In the genomic region with DNA sequence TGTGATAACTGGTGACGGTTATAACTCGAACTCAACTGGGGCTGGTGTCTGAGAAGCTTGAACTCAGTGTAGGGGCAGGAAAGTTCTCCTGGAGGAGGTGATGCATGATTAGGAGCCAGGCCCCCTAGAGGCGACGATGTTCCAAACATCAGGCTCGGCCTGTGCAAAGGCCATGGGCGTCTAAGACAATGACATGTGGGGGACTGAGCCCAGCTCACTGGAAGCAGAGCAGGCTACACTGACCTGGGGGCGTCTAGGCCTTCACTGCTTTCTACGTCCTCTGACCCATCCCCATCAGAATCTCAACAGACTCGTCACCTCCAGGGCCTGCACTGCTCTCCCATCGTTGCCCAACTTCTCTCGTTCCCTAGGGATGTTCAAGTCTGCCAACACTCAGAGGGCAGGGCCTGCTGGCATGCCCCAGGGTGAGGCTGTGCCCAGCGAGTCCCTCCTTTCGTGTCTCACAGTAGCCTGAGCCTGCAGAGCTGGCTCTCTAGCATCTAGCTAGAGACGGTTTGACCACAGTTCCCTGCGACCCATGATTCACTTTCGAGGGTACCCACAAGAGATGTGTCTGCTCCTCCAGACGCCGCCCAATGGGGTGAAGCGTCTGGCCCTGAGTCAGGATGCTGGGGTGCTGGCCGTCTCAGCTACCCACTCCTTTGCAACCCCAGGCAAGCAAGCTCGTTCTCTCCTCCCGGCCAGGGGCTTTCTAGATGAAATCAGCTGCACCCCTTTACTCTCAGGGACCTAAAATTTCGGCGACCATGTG, we compare ENCODE assay signal across 1 cellular context.
TF ChIP-seq lines count a peak whose summit lies in the region.

No MANE protein-coding gene starts in this region.

TF ChIP-seq in HepG2, 621 proteins besides CTCF, POLR2A, EP300 and RAD21 (continued from another document and continues in another):
- TF ChIP-seq, protein P1, sequence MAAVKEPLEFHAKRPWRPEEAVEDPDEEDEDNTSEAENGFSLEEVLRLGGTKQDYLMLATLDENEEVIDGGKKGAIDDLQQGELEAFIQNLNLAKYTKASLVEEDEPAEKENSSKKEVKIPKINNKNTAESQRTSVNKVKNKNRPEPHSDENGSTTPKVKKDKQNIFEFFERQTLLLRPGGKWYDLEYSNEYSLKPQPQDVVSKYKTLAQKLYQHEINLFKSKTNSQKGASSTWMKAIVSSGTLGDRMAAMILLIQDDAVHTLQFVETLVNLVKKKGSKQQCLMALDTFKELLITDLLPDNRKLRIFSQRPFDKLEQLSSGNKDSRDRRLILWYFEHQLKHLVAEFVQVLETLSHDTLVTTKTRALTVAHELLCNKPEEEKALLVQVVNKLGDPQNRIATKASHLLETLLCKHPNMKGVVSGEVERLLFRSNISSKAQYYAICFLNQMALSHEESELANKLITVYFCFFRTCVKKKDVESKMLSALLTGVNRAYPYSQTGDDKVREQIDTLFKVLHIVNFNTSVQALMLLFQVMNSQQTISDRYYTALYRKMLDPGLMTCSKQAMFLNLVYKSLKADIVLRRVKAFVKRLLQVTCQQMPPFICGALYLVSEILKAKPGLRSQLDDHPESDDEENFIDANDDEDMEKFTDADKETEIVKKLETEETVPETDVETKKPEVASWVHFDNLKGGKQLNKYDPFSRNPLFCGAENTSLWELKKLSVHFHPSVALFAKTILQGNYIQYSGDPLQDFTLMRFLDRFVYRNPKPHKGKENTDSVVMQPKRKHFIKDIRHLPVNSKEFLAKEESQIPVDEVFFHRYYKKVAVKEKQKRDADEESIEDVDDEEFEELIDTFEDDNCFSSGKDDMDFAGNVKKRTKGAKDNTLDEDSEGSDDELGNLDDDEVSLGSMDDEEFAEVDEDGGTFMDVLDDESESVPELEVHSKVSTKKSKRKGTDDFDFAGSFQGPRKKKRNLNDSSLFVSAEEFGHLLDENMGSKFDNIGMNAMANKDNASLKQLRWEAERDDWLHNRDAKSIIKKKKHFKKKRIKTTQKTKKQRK (IDR thresholded peaks at IDR 0.05; ENCODE audit: low read length): no peak
- TF ChIP-seq ZNF138 (CRISPR knock-in tag; IDR thresholded peaks at IDR 0.05; ENCODE audit: low read depth) (0 out of 2 replicates have a peak, but pooled peaks have one; percentile 36), TBP (CRISPR knock-in tag; IDR thresholded peaks at IDR 0.05) (no peak), RXRA (CRISPR knock-in tag; IDR thresholded peaks at IDR 0.05) (no peak), NRL (CRISPR knock-in tag; IDR thresholded peaks at IDR 0.05; ENCODE audit: borderline replicate concordance) (peak; percentile 52; the same call in 1 of the 2 replicates), MIXL1 (CRISPR knock-in tag; IDR thresholded peaks at IDR 0.05) (0 out of 2 replicates have a peak, but pooled peaks have one; percentile 35), STAT5B (CRISPR knock-in tag; IDR thresholded peaks at IDR 0.05) (no peak), ZBTB3 (CRISPR knock-in tag; IDR thresholded peaks at IDR 0.05; ENCODE audit: borderline replicate concordance, low read depth) (no peak), ZNF354B (CRISPR knock-in tag; IDR thresholded peaks at IDR 0.05) (0 out of 2 replicates have a peak, but pooled peaks have one; percentile 78), ZNF337 (CRISPR knock-in tag; IDR thresholded peaks at IDR 0.05; ENCODE audit: borderline replicate concordance, low read depth) (no peak), ZNF124 (CRISPR knock-in tag; IDR thresholded peaks at IDR 0.05) (no peak), ZNF10 (CRISPR knock-in tag; IDR thresholded peaks at IDR 0.05; ENCODE audit: borderline replicate concordance, low read depth) (no peak), HNRNPUL1 (IDR thresholded peaks at IDR 0.05; ENCODE audit: low read depth, low read length) (no peak), MEF2D (CRISPR knock-in tag; IDR thresholded peaks at IDR 0.05) (no peak), STAG1 (CRISPR knock-in tag; IDR thresholded peaks at IDR 0.05) (peak; percentile 70), ZBTB42 (CRISPR knock-in tag; IDR thresholded peaks at IDR 0.05) (no peak), REL (CRISPR knock-in tag; conservative IDR thresholded peaks at IDR 0.05) (no peak), ZNF724P (CRISPR knock-in tag; IDR thresholded peaks at IDR 0.05; ENCODE audit: borderline replicate concordance) (peak; percentile 52; the same call in 1 of the 2 replicates), EHMT2 (IDR thresholded peaks at IDR 0.05; ENCODE audit: borderline replicate concordance, low read depth, low read length) (no peak), TAF15 (IDR thresholded peaks at IDR 0.05; ENCODE audit: low read depth, low read length, poor library complexity, severe bottlenecking) (no peak), ZNF484 (CRISPR knock-in tag; IDR thresholded peaks at IDR 0.05; ENCODE audit: borderline replicate concordance, low read depth) (no peak), BHLHE40 (IDR thresholded peaks at IDR 0.05; ENCODE audit: low read length) (no peak), ONECUT2 (CRISPR knock-in tag; IDR thresholded peaks at IDR 0.05) (no peak), DPF2 (CRISPR knock-in tag; IDR thresholded peaks at IDR 0.05; ENCODE audit: borderline replicate concordance, low read depth) (no peak), IRX3 (CRISPR knock-in tag; IDR thresholded peaks at IDR 0.05; ENCODE audit: borderline replicate concordance, low read depth) (no peak), RFXANK (CRISPR knock-in tag; IDR thresholded peaks at IDR 0.05) (no peak), NCOA1 (CRISPR knock-in tag; IDR thresholded peaks at IDR 0.05) (no peak), ZMYM4 (CRISPR knock-in tag; IDR thresholded peaks at IDR 0.05) (no peak), ELF1 (CRISPR knock-in tag; IDR thresholded peaks at IDR 0.05) (no peak), ZNF180 (CRISPR knock-in tag; IDR thresholded peaks at IDR 0.05; ENCODE audit: borderline replicate concordance, low read depth) (no peak), ZNF614 (CRISPR knock-in tag; IDR thresholded peaks at IDR 0.05; ENCODE audit: borderline replicate concordance) (no peak), KDM6A (CRISPR knock-in tag; IDR thresholded peaks at IDR 0.05; ENCODE audit: low read depth) (no peak), RXRB (CRISPR knock-in tag; IDR thresholded peaks at IDR 0.05; ENCODE audit: borderline replicate concordance) (no peak), TMF1 (CRISPR knock-in tag; IDR thresholded peaks at IDR 0.05; ENCODE audit: low read depth) (no peak), HMGA1 (CRISPR knock-in tag; conservative IDR thresholded peaks at IDR 0.05) (no peak), SP1 (IDR thresholded peaks at IDR 0.05) (no peak), SP1 (CRISPR knock-in tag; IDR thresholded peaks at IDR 0.05) (no peak), CBX5 (CRISPR knock-in tag; IDR thresholded peaks at IDR 0.05; ENCODE audit: borderline replicate concordance) (no peak), ZNF44 (CRISPR knock-in tag; IDR thresholded peaks at IDR 0.05) (no peak), SMYD3 (CRISPR knock-in tag; IDR thresholded peaks at IDR 0.05) (no peak), SP5 (CRISPR knock-in tag; IDR thresholded peaks at IDR 0.05; ENCODE audit: borderline replicate concordance, low read depth) (no peak), ZNF432 (CRISPR knock-in tag; IDR thresholded peaks at IDR 0.05; ENCODE audit: borderline replicate concordance) (no peak), SIX4 (CRISPR knock-in tag; IDR thresholded peaks at IDR 0.05) (no peak), TBX2 (CRISPR knock-in tag; IDR thresholded peaks at IDR 0.05; ENCODE audit: borderline replicate concordance) (no peak; the same call in 1 of the 2 replicates), ZNF326 (CRISPR knock-in tag; IDR thresholded peaks at IDR 0.05; ENCODE audit: borderline replicate concordance) (no peak), ZNF253 (CRISPR knock-in tag; IDR thresholded peaks at IDR 0.05; ENCODE audit: borderline replicate concordance) (no peak), REPIN1 (CRISPR knock-in tag; IDR thresholded peaks at IDR 0.05; ENCODE audit: borderline replicate concordance, low read depth) (peak; percentile 79; the same call in 1 of the 2 replicates)
- TF ChIP-seq, protein P2, sequence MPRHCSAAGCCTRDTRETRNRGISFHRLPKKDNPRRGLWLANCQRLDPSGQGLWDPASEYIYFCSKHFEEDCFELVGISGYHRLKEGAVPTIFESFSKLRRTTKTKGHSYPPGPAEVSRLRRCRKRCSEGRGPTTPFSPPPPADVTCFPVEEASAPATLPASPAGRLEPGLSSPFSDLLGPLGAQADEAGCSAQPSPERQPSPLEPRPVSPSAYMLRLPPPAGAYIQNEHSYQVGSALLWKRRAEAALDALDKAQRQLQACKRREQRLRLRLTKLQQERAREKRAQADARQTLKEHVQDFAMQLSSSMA (CRISPR knock-in tag; IDR thresholded peaks at IDR 0.05): no peak
- TF ChIP-seq, protein P3, sequence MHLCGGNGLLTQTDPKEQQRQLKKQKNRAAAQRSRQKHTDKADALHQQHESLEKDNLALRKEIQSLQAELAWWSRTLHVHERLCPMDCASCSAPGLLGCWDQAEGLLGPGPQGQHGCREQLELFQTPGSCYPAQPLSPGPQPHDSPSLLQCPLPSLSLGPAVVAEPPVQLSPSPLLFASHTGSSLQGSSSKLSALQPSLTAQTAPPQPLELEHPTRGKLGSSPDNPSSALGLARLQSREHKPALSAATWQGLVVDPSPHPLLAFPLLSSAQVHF (CRISPR knock-in tag; IDR thresholded peaks at IDR 0.05): no peak
- TF ChIP-seq, protein P4, sequence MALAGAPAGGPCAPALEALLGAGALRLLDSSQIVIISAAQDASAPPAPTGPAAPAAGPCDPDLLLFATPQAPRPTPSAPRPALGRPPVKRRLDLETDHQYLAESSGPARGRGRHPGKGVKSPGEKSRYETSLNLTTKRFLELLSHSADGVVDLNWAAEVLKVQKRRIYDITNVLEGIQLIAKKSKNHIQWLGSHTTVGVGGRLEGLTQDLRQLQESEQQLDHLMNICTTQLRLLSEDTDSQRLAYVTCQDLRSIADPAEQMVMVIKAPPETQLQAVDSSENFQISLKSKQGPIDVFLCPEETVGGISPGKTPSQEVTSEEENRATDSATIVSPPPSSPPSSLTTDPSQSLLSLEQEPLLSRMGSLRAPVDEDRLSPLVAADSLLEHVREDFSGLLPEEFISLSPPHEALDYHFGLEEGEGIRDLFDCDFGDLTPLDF (CRISPR knock-in tag; IDR thresholded peaks at IDR 0.05): no peak
- TF ChIP-seq, protein P5, sequence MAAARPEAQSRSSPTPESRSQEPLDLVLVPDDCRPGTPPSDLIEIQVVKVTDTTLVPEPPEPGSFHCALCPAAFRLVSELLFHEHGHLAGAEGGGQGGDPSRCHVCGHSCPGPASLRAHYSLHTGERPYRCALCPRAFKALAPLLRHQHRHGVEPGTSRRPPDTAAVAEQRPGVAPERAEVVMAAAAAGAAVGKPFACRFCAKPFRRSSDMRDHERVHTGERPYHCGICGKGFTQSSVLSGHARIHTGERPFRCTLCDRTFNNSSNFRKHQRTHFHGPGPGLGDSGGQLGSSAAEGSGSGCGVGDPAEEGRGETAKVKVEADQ (CRISPR knock-in tag; IDR thresholded peaks at IDR 0.05; ENCODE audit: borderline replicate concordance): no peak
- TF ChIP-seq, protein P6, sequence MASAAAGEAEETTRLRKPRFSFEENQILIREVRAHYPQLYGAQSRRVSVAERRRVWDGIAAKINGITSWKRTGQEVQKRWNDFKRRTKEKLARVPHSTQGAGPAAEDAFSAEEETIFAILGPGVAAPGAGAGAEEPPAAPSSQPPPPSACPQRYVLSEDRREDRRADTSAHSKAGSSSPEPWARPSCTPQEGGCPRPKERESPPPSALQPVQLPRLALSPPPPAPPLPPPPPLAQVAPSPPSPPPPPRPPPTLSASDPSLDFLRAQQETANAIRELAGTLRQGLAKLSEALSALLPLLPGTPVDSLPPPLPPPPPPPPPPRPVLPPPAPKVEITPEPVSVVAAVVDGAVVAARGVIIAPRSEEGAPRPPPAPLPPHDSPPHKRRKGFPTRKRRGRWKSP (CRISPR knock-in tag; IDR thresholded peaks at IDR 0.05): no peak
- TF ChIP-seq, protein P7, sequence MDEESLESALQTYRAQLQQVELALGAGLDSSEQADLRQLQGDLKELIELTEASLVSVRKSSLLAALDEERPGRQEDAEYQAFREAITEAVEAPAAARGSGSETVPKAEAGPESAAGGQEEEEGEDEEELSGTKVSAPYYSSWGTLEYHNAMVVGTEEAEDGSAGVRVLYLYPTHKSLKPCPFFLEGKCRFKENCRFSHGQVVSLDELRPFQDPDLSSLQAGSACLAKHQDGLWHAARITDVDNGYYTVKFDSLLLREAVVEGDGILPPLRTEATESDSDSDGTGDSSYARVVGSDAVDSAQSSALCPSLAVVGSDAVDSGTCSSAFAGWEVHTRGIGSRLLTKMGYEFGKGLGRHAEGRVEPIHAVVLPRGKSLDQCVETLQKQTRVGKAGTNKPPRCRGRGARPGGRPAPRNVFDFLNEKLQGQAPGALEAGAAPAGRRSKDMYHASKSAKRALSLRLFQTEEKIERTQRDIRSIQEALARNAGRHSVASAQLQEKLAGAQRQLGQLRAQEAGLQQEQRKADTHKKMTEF (CRISPR knock-in tag; IDR thresholded peaks at IDR 0.05): no peak
- TF ChIP-seq, protein P8, sequence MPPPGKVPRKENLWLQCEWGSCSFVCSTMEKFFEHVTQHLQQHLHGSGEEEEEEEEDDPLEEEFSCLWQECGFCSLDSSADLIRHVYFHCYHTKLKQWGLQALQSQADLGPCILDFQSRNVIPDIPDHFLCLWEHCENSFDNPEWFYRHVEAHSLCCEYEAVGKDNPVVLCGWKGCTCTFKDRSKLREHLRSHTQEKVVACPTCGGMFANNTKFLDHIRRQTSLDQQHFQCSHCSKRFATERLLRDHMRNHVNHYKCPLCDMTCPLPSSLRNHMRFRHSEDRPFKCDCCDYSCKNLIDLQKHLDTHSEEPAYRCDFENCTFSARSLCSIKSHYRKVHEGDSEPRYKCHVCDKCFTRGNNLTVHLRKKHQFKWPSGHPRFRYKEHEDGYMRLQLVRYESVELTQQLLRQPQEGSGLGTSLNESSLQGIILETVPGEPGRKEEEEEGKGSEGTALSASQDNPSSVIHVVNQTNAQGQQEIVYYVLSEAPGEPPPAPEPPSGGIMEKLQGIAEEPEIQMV (CRISPR knock-in tag; IDR thresholded peaks at IDR 0.05; ENCODE audit: low read depth): 0 out of 2 replicates have a peak, but pooled peaks have one; percentile 8
- TF ChIP-seq, protein P9, sequence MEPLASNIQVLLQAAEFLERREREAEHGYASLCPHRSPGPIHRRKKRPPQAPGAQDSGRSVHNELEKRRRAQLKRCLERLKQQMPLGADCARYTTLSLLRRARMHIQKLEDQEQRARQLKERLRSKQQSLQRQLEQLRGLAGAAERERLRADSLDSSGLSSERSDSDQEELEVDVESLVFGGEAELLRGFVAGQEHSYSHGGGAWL (CRISPR knock-in tag; IDR thresholded peaks at IDR 0.05): no peak
- TF ChIP-seq, protein P10, sequence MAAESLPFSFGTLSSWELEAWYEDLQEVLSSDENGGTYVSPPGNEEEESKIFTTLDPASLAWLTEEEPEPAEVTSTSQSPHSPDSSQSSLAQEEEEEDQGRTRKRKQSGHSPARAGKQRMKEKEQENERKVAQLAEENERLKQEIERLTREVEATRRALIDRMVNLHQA (CRISPR knock-in tag; IDR thresholded peaks at IDR 0.05): no peak
- TF ChIP-seq, protein P11, sequence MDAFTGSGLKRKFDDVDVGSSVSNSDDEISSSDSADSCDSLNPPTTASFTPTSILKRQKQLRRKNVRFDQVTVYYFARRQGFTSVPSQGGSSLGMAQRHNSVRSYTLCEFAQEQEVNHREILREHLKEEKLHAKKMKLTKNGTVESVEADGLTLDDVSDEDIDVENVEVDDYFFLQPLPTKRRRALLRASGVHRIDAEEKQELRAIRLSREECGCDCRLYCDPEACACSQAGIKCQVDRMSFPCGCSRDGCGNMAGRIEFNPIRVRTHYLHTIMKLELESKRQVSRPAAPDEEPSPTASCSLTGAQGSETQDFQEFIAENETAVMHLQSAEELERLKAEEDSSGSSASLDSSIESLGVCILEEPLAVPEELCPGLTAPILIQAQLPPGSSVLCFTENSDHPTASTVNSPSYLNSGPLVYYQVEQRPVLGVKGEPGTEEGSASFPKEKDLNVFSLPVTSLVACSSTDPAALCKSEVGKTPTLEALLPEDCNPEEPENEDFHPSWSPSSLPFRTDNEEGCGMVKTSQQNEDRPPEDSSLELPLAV (CRISPR knock-in tag; conservative IDR thresholded peaks at IDR 0.05; ENCODE audit: low read depth): no peak
